In genomic region chr9:70418822-70419545, GRCh38 we compare ENCODE assay signal across 1 cellular context.
TF ChIP-seq lines count a peak whose summit lies in the region.

No MANE protein-coding gene starts in this region.

TF ChIP-seq in HepG2, 621 proteins besides CTCF, POLR2A, EP300 and RAD21 (continued from another document and continues in another):
- TF ChIP-seq ZBTB49 (CRISPR knock-in tag; IDR thresholded peaks at IDR 0.05; ENCODE audit: borderline replicate concordance) (no peak), ZFYVE20 (CRISPR knock-in tag; IDR thresholded peaks at IDR 0.05; ENCODE audit: borderline replicate concordance, low read depth) (no peak), FOXK1 (CRISPR knock-in tag; IDR thresholded peaks at IDR 0.05; ENCODE audit: borderline replicate concordance, low read depth) (no peak), REPIN1 (CRISPR knock-in tag; IDR thresholded peaks at IDR 0.05; ENCODE audit: borderline replicate concordance, low read depth) (no peak), CC2D1A (CRISPR knock-in tag; IDR thresholded peaks at IDR 0.05) (no peak), SRSF4 (IDR thresholded peaks at IDR 0.05; ENCODE audit: low read depth, low read length, poor library complexity, severe bottlenecking) (no peak), ZFY (CRISPR knock-in tag; IDR thresholded peaks at IDR 0.05) (peak; percentile 39), KAT2B (IDR thresholded peaks at IDR 0.05; ENCODE audit: borderline replicate concordance, low read depth, low read length) (no peak), ARNTL (CRISPR knock-in tag; IDR thresholded peaks at IDR 0.05) (0 out of 2 replicates have a peak, but pooled peaks have one; percentile 25), TCF12 (IDR thresholded peaks at IDR 0.05) (no peak), TCF12 (CRISPR knock-in tag; IDR thresholded peaks at IDR 0.05) (no peak), ZNF768 (CRISPR knock-in tag; IDR thresholded peaks at IDR 0.05) (no peak), RBAK (CRISPR knock-in tag; IDR thresholded peaks at IDR 0.05) (no peak), ZNF44 (CRISPR knock-in tag; IDR thresholded peaks at IDR 0.05) (no peak), NFKB2 (CRISPR knock-in tag; IDR thresholded peaks at IDR 0.05; ENCODE audit: borderline replicate concordance) (peak; percentile 32; the same call in 1 of the 2 replicates), EHMT2 (IDR thresholded peaks at IDR 0.05; ENCODE audit: borderline replicate concordance, low read depth, low read length) (no peak), KDM4B (CRISPR knock-in tag; IDR thresholded peaks at IDR 0.05) (no peak), ZNF556 (CRISPR knock-in tag; IDR thresholded peaks at IDR 0.05; ENCODE audit: borderline replicate concordance) (no peak), ZC3H4 (CRISPR knock-in tag; IDR thresholded peaks at IDR 0.05; ENCODE audit: borderline replicate concordance) (no peak), ATAD3A (CRISPR knock-in tag; IDR thresholded peaks at IDR 0.05) (no peak), PCBP2 (optimal IDR thresholded peaks at IDR 0.05; ENCODE audit: low read depth, low read length, poor library complexity, severe bottlenecking) (no peak), ZSCAN5A (CRISPR knock-in tag; IDR thresholded peaks at IDR 0.05; ENCODE audit: borderline replicate concordance) (no peak), ELF3 (CRISPR knock-in tag; IDR thresholded peaks at IDR 0.05) (no peak), MLXIP (CRISPR knock-in tag; IDR thresholded peaks at IDR 0.05; ENCODE audit: borderline replicate concordance) (no peak), EED (CRISPR knock-in tag; IDR thresholded peaks at IDR 0.05) (no peak), ZNF138 (CRISPR knock-in tag; IDR thresholded peaks at IDR 0.05; ENCODE audit: low read depth) (no peak), ZNF263 (CRISPR knock-in tag; IDR thresholded peaks at IDR 0.05) (no peak), RFX1 (IDR thresholded peaks at IDR 0.05) (no peak), ZNF501 (CRISPR knock-in tag; IDR thresholded peaks at IDR 0.05) (peak; percentile 17; the same call in 1 of the 2 replicates), SP140L (CRISPR knock-in tag; IDR thresholded peaks at IDR 0.05; ENCODE audit: borderline replicate concordance) (no peak), ELF1 (CRISPR knock-in tag; IDR thresholded peaks at IDR 0.05) (peak; percentile 17; the same call in 1 of the 2 replicates), KLF16 (CRISPR knock-in tag; IDR thresholded peaks at IDR 0.05) (no peak; a peak in 1 of 4 replicates), PLSCR1 (CRISPR knock-in tag; IDR thresholded peaks at IDR 0.05; ENCODE audit: borderline replicate concordance) (no peak), AKAP8 (CRISPR knock-in tag; IDR thresholded peaks at IDR 0.05) (no peak), ZNF362 (CRISPR knock-in tag; IDR thresholded peaks at IDR 0.05; ENCODE audit: borderline replicate concordance) (peak; percentile 88), E2F2 (CRISPR knock-in tag; IDR thresholded peaks at IDR 0.05; ENCODE audit: borderline replicate concordance) (peak; percentile 30; the same call in 1 of the 2 replicates), SNAI1 (CRISPR knock-in tag; IDR thresholded peaks at IDR 0.05; ENCODE audit: borderline replicate concordance) (no peak), ZNF264 (CRISPR knock-in tag; IDR thresholded peaks at IDR 0.05) (peak; percentile 50; the same call in 1 of the 2 replicates), ZNF687 (CRISPR knock-in tag; IDR thresholded peaks at IDR 0.05) (peak; percentile 77; the same call in 1 of the 2 replicates), RARA (CRISPR knock-in tag; IDR thresholded peaks at IDR 0.05) (peak; percentile 42)
- TF ChIP-seq, protein P1, sequence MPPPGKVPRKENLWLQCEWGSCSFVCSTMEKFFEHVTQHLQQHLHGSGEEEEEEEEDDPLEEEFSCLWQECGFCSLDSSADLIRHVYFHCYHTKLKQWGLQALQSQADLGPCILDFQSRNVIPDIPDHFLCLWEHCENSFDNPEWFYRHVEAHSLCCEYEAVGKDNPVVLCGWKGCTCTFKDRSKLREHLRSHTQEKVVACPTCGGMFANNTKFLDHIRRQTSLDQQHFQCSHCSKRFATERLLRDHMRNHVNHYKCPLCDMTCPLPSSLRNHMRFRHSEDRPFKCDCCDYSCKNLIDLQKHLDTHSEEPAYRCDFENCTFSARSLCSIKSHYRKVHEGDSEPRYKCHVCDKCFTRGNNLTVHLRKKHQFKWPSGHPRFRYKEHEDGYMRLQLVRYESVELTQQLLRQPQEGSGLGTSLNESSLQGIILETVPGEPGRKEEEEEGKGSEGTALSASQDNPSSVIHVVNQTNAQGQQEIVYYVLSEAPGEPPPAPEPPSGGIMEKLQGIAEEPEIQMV (CRISPR knock-in tag; IDR thresholded peaks at IDR 0.05; ENCODE audit: low read depth), result no peak
- TF ChIP-seq, protein P2, sequence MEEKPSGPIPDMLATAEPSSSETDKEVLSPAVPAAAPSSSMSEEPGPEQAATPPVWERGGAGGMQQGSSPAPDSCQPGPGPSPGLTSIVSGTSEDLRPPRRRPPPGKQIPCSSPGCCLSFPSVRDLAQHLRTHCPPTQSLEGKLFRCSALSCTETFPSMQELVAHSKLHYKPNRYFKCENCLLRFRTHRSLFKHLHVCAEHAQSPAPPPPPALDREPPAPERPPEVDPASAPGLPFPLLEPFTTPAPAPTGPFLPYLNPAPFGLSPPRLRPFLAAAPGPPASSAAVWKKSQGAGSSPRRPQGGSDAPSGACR (CRISPR knock-in tag; IDR thresholded peaks at IDR 0.05), result no peak
- TF ChIP-seq, protein P3, sequence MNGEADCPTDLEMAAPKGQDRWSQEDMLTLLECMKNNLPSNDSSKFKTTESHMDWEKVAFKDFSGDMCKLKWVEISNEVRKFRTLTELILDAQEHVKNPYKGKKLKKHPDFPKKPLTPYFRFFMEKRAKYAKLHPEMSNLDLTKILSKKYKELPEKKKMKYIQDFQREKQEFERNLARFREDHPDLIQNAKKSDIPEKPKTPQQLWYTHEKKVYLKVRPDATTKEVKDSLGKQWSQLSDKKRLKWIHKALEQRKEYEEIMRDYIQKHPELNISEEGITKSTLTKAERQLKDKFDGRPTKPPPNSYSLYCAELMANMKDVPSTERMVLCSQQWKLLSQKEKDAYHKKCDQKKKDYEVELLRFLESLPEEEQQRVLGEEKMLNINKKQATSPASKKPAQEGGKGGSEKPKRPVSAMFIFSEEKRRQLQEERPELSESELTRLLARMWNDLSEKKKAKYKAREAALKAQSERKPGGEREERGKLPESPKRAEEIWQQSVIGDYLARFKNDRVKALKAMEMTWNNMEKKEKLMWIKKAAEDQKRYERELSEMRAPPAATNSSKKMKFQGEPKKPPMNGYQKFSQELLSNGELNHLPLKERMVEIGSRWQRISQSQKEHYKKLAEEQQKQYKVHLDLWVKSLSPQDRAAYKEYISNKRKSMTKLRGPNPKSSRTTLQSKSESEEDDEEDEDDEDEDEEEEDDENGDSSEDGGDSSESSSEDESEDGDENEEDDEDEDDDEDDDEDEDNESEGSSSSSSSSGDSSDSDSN (CRISPR knock-in tag; IDR thresholded peaks at IDR 0.05), result peak; percentile 54
- TF ChIP-seq, protein P4, sequence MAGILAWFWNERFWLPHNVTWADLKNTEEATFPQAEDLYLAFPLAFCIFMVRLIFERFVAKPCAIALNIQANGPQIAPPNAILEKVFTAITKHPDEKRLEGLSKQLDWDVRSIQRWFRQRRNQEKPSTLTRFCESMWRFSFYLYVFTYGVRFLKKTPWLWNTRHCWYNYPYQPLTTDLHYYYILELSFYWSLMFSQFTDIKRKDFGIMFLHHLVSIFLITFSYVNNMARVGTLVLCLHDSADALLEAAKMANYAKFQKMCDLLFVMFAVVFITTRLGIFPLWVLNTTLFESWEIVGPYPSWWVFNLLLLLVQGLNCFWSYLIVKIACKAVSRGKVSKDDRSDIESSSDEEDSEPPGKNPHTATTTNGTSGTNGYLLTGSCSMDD (CRISPR knock-in tag; IDR thresholded peaks at IDR 0.05), result no peak
